Comparison of ENCODE assay signal across 1 cellular context in the genomic region with DNA sequence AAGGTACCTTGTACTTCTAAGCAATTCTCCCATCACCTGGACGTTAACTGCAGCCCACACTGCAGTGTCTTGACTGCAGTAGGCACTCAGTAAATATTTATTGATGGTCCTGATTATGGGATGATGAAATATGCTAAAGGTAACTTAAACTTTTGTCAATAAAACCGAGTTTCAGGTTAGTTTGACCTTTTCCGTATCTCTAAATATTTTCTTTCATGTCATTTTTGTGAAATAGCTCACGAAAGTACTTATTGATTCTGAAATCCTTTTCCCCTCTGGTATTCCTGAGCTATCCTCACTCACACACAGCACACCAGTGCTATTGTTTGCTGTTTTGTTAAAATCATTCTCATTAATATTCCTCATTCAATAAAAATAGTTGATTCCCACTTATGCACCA.
TF ChIP-seq lines count a peak whose summit lies in the region.

No MANE protein-coding gene starts in this region.

TF ChIP-seq in HepG2, 621 proteins besides CTCF, POLR2A, EP300 and RAD21 (continued from another document and continues in another):
- TF ChIP-seq GRHL1 (CRISPR knock-in tag; conservative IDR thresholded peaks at IDR 0.05), result no peak
- no peak for TF ChIP-seq HNRNPK (IDR thresholded peaks at IDR 0.05; ENCODE audit: low read depth, low read length, poor library complexity, severe bottlenecking)
- TF ChIP-seq ATF7-NPFF (CRISPR knock-in tag; IDR thresholded peaks at IDR 0.05; ENCODE audit: low read depth), result no peak
- no peak for TF ChIP-seq ZNF878 (CRISPR knock-in tag; IDR thresholded peaks at IDR 0.05)
- TF ChIP-seq WIZ (CRISPR knock-in tag; IDR thresholded peaks at IDR 0.05), result no peak
- TF ChIP-seq SRSF4 (IDR thresholded peaks at IDR 0.05; ENCODE audit: low read depth, low read length, poor library complexity, severe bottlenecking), result no peak
- TF ChIP-seq ZNF709 (CRISPR knock-in tag; IDR thresholded peaks at IDR 0.05), result no peak
- TF ChIP-seq GLI4 (CRISPR knock-in tag; IDR thresholded peaks at IDR 0.05; ENCODE audit: borderline replicate concordance), result no peak
- TF ChIP-seq ZNF382 (CRISPR knock-in tag; IDR thresholded peaks at IDR 0.05; ENCODE audit: borderline replicate concordance), result no peak
- no peak for TF ChIP-seq ZNF326 (CRISPR knock-in tag; IDR thresholded peaks at IDR 0.05; ENCODE audit: borderline replicate concordance)
- peak; percentile 89; the same call in 1 of the 2 replicates for TF ChIP-seq ZMYM4 (CRISPR knock-in tag; IDR thresholded peaks at IDR 0.05)
- TF ChIP-seq ZNF17 (CRISPR knock-in tag; IDR thresholded peaks at IDR 0.05), result no peak
- TF ChIP-seq ZNF589 (CRISPR knock-in tag; conservative IDR thresholded peaks at IDR 0.05), result no peak
- no peak for TF ChIP-seq ATRX (CRISPR knock-in tag; IDR thresholded peaks at IDR 0.05; ENCODE audit: borderline replicate concordance)
- TF ChIP-seq, protein P1, sequence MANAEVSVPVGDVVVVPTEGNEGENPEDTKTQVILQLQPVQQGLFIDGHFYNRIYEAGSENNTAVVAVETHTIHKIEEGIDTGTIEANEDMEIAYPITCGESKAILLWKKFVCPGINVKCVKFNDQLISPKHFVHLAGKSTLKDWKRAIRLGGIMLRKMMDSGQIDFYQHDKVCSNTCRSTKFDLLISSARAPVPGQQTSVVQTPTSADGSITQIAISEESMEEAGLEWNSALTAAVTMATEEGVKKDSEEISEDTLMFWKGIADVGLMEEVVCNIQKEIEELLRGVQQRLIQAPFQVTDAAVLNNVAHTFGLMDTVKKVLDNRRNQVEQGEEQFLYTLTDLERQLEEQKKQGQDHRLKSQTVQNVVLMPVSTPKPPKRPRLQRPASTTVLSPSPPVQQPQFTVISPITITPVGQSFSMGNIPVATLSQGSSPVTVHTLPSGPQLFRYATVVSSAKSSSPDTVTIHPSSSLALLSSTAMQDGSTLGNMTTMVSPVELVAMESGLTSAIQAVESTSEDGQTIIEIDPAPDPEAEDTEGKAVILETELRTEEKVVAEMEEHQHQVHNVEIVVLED (CRISPR knock-in tag; IDR thresholded peaks at IDR 0.05; ENCODE audit: borderline replicate concordance), result no peak; the same call in 1 of the 2 replicates
- peak; percentile 93 for TF ChIP-seq NR2F6 (IDR thresholded peaks at IDR 0.05)
- peak; percentile 95 for TF ChIP-seq NR2F6 (CRISPR knock-in tag; IDR thresholded peaks at IDR 0.05)
- TF ChIP-seq SMAD3 (CRISPR knock-in tag; IDR thresholded peaks at IDR 0.05), result peak; percentile 97
- TF ChIP-seq NFE2L2 (IDR thresholded peaks at IDR 0.05; ENCODE audit: low read length), result no peak
- no peak for TF ChIP-seq MED8 (CRISPR knock-in tag; IDR thresholded peaks at IDR 0.05; ENCODE audit: insufficient replicate concordance)
- TF ChIP-seq ASH2L (IDR thresholded peaks at IDR 0.05; ENCODE audit: insufficient read length, low read depth, low read length), result peak; percentile 34
- no peak for TF ChIP-seq HNRNPUL1 (IDR thresholded peaks at IDR 0.05; ENCODE audit: low read depth, low read length)
- TF ChIP-seq NFKBIZ (CRISPR knock-in tag; IDR thresholded peaks at IDR 0.05), result peak; percentile 66; the same call in 1 of the 2 replicates
- TF ChIP-seq KMT2A (CRISPR knock-in tag; IDR thresholded peaks at IDR 0.05), result no peak
- no peak for TF ChIP-seq ARNT2 (CRISPR knock-in tag; IDR thresholded peaks at IDR 0.05; ENCODE audit: low read depth)
- TF ChIP-seq ZNF616 (CRISPR knock-in tag; IDR thresholded peaks at IDR 0.05; ENCODE audit: low read depth), result no peak
- peak; percentile 50; the same call in 1 of the 2 replicates for TF ChIP-seq HHEX (CRISPR knock-in tag; IDR thresholded peaks at IDR 0.05)
- TF ChIP-seq, protein P2, sequence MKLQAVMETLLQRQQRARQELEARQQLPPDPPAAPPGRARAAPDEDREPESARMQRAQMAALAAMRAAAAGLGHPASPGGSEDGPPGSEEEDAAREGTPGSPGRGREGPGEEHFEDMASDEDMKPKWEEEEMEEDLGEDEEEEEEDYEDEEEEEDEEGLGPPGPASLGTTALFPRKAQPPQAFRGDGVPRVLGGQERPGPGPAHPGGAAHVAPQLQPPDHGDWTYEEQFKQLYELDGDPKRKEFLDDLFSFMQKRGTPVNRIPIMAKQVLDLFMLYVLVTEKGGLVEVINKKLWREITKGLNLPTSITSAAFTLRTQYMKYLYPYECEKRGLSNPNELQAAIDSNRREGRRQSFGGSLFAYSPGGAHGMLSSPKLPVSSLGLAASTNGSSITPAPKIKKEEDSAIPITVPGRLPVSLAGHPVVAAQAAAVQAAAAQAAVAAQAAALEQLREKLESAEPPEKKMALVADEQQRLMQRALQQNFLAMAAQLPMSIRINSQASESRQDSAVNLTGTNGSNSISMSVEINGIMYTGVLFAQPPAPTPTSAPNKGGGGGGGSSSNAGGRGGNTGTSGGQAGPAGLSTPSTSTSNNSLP (IDR thresholded peaks at IDR 0.05; ENCODE audit: low read depth, low read length), result peak; percentile 93
- no peak for TF ChIP-seq HES4 (CRISPR knock-in tag; IDR thresholded peaks at IDR 0.05; ENCODE audit: borderline replicate concordance)
- no peak for TF ChIP-seq KLF11 (CRISPR knock-in tag; IDR thresholded peaks at IDR 0.05)
- peak; percentile 92 for TF ChIP-seq NR2F2 (IDR thresholded peaks at IDR 0.05; ENCODE audit: borderline replicate concordance, low read depth)
- no peak for TF ChIP-seq ZBTB8A (CRISPR knock-in tag; IDR thresholded peaks at IDR 0.05; ENCODE audit: borderline replicate concordance, low read depth)
- no peak for TF ChIP-seq GLMP (CRISPR knock-in tag; IDR thresholded peaks at IDR 0.05; ENCODE audit: borderline replicate concordance)
- TF ChIP-seq ZNF260 (CRISPR knock-in tag; IDR thresholded peaks at IDR 0.05; ENCODE audit: borderline replicate concordance, low read depth), result no peak
- TF ChIP-seq FOXP1 (IDR thresholded peaks at IDR 0.05), result peak; percentile 32; the same call in 1 of the 2 replicates
- TF ChIP-seq FOXP1 (CRISPR knock-in tag; IDR thresholded peaks at IDR 0.05), result peak; percentile 86
- TF ChIP-seq SMAD1 (CRISPR knock-in tag; IDR thresholded peaks at IDR 0.05; ENCODE audit: borderline replicate concordance, low read depth), result no peak
- no peak for TF ChIP-seq ZNF816 (CRISPR knock-in tag; IDR thresholded peaks at IDR 0.05; ENCODE audit: borderline replicate concordance)
- TF ChIP-seq ZNF841 (CRISPR knock-in tag; IDR thresholded peaks at IDR 0.05; ENCODE audit: borderline replicate concordance), result no peak
- TF ChIP-seq ZNF672 (CRISPR knock-in tag; IDR thresholded peaks at IDR 0.05), result no peak
- no peak for TF ChIP-seq KLF15 (CRISPR knock-in tag; IDR thresholded peaks at IDR 0.05; ENCODE audit: borderline replicate concordance)
- peak; percentile 29; the same call in 1 of the 2 replicates for TF ChIP-seq CHD4 (IDR thresholded peaks at IDR 0.05; ENCODE audit: borderline replicate concordance, low read length)
- no peak for TF ChIP-seq YY1 (IDR thresholded peaks at IDR 0.05; ENCODE audit: insufficient read depth, insufficient replicate concordance, low read depth, low read length)
- TF ChIP-seq ZNF710 (CRISPR knock-in tag; IDR thresholded peaks at IDR 0.05; ENCODE audit: borderline replicate concordance), result peak; percentile 63; the same call in 1 of the 2 replicates
- peak; percentile 79 for TF ChIP-seq SMYD3 (CRISPR knock-in tag; IDR thresholded peaks at IDR 0.05)
- no peak for TF ChIP-seq MAF1 (CRISPR knock-in tag; IDR thresholded peaks at IDR 0.05; ENCODE audit: borderline replicate concordance)
- TF ChIP-seq, protein P3, sequence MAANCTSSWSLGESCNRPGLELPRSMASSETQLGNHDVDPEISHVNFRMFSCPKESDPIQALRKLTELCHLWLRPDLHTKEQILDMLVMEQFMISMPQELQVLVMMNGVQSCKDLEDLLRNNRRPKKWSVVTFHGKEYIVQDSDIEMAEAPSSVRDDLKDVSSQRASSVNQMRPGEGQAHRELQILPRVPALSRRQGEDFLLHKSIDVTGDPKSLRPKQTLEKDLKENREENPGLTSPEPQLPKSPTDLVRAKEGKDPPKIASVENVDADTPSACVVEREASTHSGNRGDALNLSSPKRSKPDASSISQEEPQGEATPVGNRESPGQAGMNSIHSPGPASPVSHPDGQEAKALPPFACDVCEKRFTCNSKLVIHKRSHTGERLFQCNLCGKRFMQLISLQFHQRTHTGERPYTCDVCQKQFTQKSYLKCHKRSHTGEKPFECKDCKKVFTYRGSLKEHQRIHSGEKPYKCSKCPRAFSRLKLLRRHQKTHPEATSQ (CRISPR knock-in tag; IDR thresholded peaks at IDR 0.05; ENCODE audit: borderline replicate concordance), result peak; percentile 88; the same call in 1 of the 2 replicates
- TF ChIP-seq GZF1 (CRISPR knock-in tag; IDR thresholded peaks at IDR 0.05), result no peak
- 0 out of 2 replicates have a peak, but pooled peaks have one; percentile 46 for TF ChIP-seq ZNF747 (CRISPR knock-in tag; IDR thresholded peaks at IDR 0.05; ENCODE audit: borderline replicate concordance)
- TF ChIP-seq ZNF256 (CRISPR knock-in tag; conservative IDR thresholded peaks at IDR 0.05), result no peak
- no peak for TF ChIP-seq RBFOX2 (IDR thresholded peaks at IDR 0.05; ENCODE audit: low read depth, low read length)
- no peak for TF ChIP-seq HDAC6 (IDR thresholded peaks at IDR 0.05; ENCODE audit: low read depth, low read length)
- no peak for TF ChIP-seq ZNF749 (CRISPR knock-in tag; IDR thresholded peaks at IDR 0.05; ENCODE audit: borderline replicate concordance)
- no peak for TF ChIP-seq ZNF329 (CRISPR knock-in tag; IDR thresholded peaks at IDR 0.05; ENCODE audit: low read depth)
- TF ChIP-seq ZNF205 (CRISPR knock-in tag; IDR thresholded peaks at IDR 0.05), result peak; percentile 93
- no peak for TF ChIP-seq BORCS8-MEF2B (CRISPR knock-in tag; IDR thresholded peaks at IDR 0.05)
- TF ChIP-seq ZFP1 (CRISPR knock-in tag; IDR thresholded peaks at IDR 0.05), result peak; percentile 91; the same call in 1 of the 2 replicates
- TF ChIP-seq ZFP36 (IDR thresholded peaks at IDR 0.05; ENCODE audit: borderline replicate concordance, low read depth, low read length, partially characterized antibody), result no peak
- TF ChIP-seq ZBTB10 (CRISPR knock-in tag; IDR thresholded peaks at IDR 0.05; ENCODE audit: borderline replicate concordance), result no peak
- no peak for TF ChIP-seq AGO1 (IDR thresholded peaks at IDR 0.05; ENCODE audit: low read depth, low read length, poor library complexity, severe bottlenecking)
- TF ChIP-seq GTF2F1 (IDR thresholded peaks at IDR 0.05; ENCODE audit: low read length), result no peak
- no peak for TF ChIP-seq PAX8 (CRISPR knock-in tag; IDR thresholded peaks at IDR 0.05; ENCODE audit: borderline replicate concordance)
- TF ChIP-seq ATAD3A (CRISPR knock-in tag; IDR thresholded peaks at IDR 0.05), result no peak
- no peak for TF ChIP-seq TBL1XR1 (IDR thresholded peaks at IDR 0.05; ENCODE audit: borderline replicate concordance, low read length, partially characterized antibody)
